In the genomic region with DNA sequence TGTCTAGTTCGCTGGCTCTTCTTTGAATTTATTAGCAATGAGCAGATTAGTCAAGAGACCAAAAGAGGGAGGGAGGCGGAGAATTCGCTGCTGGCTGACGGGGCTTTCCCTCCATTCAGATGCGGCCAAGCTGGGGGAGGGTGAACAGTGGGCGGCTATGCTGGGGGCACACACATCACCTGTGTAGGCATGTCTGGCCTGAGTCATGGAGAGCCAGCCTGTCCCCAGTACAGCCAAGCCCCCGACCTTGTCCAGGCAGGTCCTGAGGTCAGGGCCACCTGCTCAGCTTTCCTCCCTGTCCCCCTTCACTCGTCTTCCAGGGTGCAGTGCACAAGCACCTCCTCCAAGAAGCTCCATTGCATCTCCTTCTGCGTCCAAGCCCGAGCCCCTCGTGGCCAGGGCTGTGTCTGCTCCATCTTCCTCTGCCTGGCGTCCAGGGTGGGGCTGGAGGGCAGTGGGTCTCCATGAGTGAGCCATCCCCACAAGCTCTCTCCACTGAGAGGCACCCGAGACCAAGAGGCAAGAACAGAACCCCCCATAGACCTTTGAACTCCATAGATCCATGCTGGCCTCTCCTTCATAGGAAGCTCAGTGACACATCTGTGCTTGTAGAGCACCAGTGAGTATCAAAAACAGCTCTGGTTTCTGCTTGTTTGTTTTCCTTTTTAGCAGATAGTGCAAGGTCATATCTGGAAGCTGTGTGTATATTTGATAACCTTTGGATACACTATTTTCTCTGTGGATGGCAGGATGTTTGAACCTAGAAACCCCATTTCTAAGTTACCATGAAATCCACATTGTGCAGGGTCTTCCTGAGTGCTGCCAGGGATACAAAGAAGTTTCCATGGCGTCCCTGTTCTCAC, we compare ENCODE assay signal across 1 cellular context.
A peak's percentile ranks its signal among the peaks of the same experiment; 100 is the strongest.
TF ChIP-seq lines count a peak whose summit lies in the region.

No MANE protein-coding gene starts in this region.

TF ChIP-seq in HepG2, 621 proteins besides CTCF, POLR2A, EP300 and RAD21 (continues in another document):
- TF ChIP-seq, protein P1, sequence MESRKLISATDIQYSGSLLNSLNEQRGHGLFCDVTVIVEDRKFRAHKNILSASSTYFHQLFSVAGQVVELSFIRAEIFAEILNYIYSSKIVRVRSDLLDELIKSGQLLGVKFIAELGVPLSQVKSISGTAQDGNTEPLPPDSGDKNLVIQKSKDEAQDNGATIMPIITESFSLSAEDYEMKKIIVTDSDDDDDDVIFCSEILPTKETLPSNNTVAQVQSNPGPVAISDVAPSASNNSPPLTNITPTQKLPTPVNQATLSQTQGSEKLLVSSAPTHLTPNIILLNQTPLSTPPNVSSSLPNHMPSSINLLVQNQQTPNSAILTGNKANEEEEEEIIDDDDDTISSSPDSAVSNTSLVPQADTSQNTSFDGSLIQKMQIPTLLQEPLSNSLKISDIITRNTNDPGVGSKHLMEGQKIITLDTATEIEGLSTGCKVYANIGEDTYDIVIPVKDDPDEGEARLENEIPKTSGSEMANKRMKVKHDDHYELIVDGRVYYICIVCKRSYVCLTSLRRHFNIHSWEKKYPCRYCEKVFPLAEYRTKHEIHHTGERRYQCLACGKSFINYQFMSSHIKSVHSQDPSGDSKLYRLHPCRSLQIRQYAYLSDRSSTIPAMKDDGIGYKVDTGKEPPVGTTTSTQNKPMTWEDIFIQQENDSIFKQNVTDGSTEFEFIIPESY (CRISPR knock-in tag; IDR thresholded peaks at IDR 0.05): no peak
- TF ChIP-seq EZH2 (conservative IDR thresholded peaks at IDR 0.05; ENCODE audit: low read depth, low read length): no peak
- TF ChIP-seq HMG20A (CRISPR knock-in tag; IDR thresholded peaks at IDR 0.05; ENCODE audit: borderline replicate concordance): peak; percentile 66; the same call in 1 of the 2 replicates
- peak; percentile 34; the same call in 1 of the 2 replicates for TF ChIP-seq ZKSCAN8 (CRISPR knock-in tag; IDR thresholded peaks at IDR 0.05; ENCODE audit: borderline replicate concordance)
- TF ChIP-seq ZFX (CRISPR knock-in tag; IDR thresholded peaks at IDR 0.05; ENCODE audit: low read depth): peak; percentile 46
- TF ChIP-seq, protein P2, sequence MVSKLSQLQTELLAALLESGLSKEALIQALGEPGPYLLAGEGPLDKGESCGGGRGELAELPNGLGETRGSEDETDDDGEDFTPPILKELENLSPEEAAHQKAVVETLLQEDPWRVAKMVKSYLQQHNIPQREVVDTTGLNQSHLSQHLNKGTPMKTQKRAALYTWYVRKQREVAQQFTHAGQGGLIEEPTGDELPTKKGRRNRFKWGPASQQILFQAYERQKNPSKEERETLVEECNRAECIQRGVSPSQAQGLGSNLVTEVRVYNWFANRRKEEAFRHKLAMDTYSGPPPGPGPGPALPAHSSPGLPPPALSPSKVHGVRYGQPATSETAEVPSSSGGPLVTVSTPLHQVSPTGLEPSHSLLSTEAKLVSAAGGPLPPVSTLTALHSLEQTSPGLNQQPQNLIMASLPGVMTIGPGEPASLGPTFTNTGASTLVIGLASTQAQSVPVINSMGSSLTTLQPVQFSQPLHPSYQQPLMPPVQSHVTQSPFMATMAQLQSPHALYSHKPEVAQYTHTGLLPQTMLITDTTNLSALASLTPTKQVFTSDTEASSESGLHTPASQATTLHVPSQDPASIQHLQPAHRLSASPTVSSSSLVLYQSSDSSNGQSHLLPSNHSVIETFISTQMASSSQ (IDR thresholded peaks at IDR 0.05; ENCODE audit: low read depth): peak; percentile 51; the same call in 1 of the 2 replicates
- TF ChIP-seq, protein P2 (CRISPR knock-in tag; IDR thresholded peaks at IDR 0.05; ENCODE audit: borderline replicate concordance): peak; percentile 82; the same call in 1 of the 2 replicates
- no peak for TF ChIP-seq NONO (IDR thresholded peaks at IDR 0.05)
- TF ChIP-seq NONO (CRISPR knock-in tag; conservative IDR thresholded peaks at IDR 0.05): peak; percentile 38
- TF ChIP-seq, protein P3, sequence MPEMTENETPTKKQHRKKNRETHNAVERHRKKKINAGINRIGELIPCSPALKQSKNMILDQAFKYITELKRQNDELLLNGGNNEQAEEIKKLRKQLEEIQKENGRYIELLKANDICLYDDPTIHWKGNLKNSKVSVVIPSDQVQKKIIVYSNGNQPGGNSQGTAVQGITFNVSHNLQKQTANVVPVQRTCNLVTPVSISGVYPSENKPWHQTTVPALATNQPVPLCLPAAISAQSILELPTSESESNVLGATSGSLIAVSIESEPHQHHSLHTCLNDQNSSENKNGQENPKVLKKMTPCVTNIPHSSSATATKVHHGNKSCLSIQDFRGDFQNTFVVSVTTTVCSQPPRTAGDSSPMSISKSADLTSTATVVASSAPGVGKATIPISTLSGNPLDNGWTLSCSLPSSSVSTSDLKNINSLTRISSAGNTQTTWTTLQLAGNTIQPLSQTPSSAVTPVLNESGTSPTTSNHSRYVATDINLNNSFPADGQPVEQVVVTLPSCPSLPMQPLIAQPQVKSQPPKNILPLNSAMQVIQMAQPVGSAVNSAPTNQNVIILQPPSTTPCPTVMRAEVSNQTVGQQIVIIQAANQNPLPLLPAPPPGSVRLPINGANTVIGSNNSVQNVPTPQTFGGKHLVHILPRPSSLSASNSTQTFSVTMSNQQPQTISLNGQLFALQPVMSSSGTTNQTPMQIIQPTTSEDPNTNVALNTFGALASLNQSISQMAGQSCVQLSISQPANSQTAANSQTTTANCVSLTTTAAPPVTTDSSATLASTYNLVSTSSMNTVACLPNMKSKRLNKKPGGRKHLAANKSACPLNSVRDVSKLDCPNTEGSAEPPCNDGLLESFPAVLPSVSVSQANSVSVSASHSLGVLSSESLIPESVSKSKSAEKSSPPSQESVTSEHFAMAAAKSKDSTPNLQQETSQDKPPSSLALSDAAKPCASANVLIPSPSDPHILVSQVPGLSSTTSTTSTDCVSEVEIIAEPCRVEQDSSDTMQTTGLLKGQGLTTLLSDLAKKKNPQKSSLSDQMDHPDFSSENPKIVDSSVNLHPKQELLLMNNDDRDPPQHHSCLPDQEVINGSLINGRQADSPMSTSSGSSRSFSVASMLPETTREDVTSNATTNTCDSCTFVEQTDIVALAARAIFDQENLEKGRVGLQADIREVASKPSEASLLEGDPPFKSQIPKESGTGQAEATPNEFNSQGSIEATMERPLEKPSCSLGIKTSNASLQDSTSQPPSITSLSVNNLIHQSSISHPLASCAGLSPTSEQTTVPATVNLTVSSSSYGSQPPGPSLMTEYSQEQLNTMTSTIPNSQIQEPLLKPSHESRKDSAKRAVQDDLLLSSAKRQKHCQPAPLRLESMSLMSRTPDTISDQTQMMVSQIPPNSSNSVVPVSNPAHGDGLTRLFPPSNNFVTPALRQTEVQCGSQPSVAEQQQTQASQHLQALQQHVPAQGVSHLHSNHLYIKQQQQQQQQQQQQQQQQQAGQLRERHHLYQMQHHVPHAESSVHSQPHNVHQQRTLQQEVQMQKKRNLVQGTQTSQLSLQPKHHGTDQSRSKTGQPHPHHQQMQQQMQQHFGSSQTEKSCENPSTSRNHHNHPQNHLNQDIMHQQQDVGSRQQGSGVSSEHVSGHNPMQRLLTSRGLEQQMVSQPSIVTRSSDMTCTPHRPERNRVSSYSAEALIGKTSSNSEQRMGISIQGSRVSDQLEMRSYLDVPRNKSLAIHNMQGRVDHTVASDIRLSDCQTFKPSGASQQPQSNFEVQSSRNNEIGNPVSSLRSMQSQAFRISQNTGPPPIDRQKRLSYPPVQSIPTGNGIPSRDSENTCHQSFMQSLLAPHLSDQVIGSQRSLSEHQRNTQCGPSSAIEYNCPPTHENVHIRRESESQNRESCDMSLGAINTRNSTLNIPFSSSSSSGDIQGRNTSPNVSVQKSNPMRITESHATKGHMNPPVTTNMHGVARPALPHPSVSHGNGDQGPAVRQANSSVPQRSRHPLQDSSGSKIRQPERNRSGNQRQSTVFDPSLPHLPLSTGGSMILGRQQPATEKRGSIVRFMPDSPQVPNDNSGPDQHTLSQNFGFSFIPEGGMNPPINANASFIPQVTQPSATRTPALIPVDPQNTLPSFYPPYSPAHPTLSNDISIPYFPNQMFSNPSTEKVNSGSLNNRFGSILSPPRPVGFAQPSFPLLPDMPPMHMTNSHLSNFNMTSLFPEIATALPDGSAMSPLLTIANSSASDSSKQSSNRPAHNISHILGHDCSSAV (CRISPR knock-in tag; IDR thresholded peaks at IDR 0.05; ENCODE audit: borderline replicate concordance): no peak
- TF ChIP-seq, protein P4, sequence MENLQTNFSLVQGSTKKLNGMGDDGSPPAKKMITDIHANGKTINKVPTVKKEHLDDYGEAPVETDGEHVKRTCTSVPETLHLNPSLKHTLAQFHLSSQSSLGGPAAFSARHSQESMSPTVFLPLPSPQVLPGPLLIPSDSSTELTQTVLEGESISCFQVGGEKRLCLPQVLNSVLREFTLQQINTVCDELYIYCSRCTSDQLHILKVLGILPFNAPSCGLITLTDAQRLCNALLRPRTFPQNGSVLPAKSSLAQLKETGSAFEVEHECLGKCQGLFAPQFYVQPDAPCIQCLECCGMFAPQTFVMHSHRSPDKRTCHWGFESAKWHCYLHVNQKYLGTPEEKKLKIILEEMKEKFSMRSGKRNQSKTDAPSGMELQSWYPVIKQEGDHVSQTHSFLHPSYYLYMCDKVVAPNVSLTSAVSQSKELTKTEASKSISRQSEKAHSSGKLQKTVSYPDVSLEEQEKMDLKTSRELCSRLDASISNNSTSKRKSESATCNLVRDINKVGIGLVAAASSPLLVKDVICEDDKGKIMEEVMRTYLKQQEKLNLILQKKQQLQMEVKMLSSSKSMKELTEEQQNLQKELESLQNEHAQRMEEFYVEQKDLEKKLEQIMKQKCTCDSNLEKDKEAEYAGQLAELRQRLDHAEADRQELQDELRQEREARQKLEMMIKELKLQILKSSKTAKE (CRISPR knock-in tag; IDR thresholded peaks at IDR 0.05; ENCODE audit: borderline replicate concordance): peak; percentile 61; the same call in 1 of the 2 replicates
- TF ChIP-seq SALL1 (CRISPR knock-in tag; IDR thresholded peaks at IDR 0.05): peak; percentile 97
- peak; percentile 73 for TF ChIP-seq TCF7 (IDR thresholded peaks at IDR 0.05; ENCODE audit: low read depth)
- TF ChIP-seq ZNF782 (CRISPR knock-in tag; IDR thresholded peaks at IDR 0.05; ENCODE audit: borderline replicate concordance): no peak
- TF ChIP-seq, protein P5, sequence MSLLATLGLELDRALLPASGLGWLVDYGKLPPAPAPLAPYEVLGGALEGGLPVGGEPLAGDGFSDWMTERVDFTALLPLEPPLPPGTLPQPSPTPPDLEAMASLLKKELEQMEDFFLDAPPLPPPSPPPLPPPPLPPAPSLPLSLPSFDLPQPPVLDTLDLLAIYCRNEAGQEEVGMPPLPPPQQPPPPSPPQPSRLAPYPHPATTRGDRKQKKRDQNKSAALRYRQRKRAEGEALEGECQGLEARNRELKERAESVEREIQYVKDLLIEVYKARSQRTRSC (CRISPR knock-in tag; IDR thresholded peaks at IDR 0.05; ENCODE audit: low read depth): no peak
- peak; percentile 94 for TF ChIP-seq TARDBP (CRISPR knock-in tag; IDR thresholded peaks at IDR 0.05)
- TF ChIP-seq, protein P6, sequence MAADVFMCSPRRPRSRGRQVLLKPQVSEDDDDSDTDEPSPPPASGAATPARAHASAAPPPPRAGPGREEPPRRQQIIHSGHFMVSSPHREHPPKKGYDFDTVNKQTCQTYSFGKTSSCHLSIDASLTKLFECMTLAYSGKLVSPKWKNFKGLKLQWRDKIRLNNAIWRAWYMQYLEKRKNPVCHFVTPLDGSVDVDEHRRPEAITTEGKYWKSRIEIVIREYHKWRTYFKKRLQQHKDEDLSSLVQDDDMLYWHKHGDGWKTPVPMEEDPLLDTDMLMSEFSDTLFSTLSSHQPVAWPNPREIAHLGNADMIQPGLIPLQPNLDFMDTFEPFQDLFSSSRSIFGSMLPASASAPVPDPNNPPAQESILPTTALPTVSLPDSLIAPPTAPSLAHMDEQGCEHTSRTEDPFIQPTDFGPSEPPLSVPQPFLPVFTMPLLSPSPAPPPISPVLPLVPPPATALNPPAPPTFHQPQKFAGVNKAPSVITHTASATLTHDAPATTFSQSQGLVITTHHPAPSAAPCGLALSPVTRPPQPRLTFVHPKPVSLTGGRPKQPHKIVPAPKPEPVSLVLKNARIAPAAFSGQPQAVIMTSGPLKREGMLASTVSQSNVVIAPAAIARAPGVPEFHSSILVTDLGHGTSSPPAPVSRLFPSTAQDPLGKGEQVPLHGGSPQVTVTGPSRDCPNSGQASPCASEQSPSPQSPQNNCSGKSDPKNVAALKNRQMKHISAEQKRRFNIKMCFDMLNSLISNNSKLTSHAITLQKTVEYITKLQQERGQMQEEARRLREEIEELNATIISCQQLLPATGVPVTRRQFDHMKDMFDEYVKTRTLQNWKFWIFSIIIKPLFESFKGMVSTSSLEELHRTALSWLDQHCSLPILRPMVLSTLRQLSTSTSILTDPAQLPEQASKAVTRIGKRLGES (CRISPR knock-in tag; IDR thresholded peaks at IDR 0.05; ENCODE audit: borderline replicate concordance): no peak
- TF ChIP-seq ZNF124 (CRISPR knock-in tag; IDR thresholded peaks at IDR 0.05): no peak; the same call in 1 of the 2 replicates
- no peak for TF ChIP-seq PAWR (CRISPR knock-in tag; IDR thresholded peaks at IDR 0.05; ENCODE audit: borderline replicate concordance)
- TF ChIP-seq ZNF431 (CRISPR knock-in tag; IDR thresholded peaks at IDR 0.05; ENCODE audit: borderline replicate concordance, low read depth): peak; percentile 69; the same call in 1 of the 2 replicates
- TF ChIP-seq, protein P7, sequence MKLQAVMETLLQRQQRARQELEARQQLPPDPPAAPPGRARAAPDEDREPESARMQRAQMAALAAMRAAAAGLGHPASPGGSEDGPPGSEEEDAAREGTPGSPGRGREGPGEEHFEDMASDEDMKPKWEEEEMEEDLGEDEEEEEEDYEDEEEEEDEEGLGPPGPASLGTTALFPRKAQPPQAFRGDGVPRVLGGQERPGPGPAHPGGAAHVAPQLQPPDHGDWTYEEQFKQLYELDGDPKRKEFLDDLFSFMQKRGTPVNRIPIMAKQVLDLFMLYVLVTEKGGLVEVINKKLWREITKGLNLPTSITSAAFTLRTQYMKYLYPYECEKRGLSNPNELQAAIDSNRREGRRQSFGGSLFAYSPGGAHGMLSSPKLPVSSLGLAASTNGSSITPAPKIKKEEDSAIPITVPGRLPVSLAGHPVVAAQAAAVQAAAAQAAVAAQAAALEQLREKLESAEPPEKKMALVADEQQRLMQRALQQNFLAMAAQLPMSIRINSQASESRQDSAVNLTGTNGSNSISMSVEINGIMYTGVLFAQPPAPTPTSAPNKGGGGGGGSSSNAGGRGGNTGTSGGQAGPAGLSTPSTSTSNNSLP (IDR thresholded peaks at IDR 0.05; ENCODE audit: low read depth, low read length): peak; percentile 94
- no peak for TF ChIP-seq ZFP36L2 (CRISPR knock-in tag; IDR thresholded peaks at IDR 0.05)
- TF ChIP-seq ZNF674 (CRISPR knock-in tag; IDR thresholded peaks at IDR 0.05; ENCODE audit: low read depth): no peak
